Comparison of ENCODE assay signal across 9 cellular contexts in the genomic region with DNA sequence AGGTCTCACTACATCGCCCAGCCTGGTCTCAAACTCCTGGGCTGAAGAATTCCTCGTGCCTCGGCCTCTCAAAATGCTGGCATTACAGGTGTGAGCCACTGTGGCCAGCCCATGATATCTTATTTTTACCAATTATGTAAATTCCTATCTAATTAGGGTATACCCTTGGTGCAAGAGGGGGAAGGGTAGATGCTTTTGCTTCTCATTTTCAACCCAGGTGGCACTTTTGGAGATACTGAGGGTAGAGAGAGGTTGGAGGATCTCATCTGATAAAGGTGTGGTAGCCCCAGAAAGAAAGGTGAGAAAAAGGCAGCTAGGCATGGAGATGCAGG. TPM values are rescaled to one million over a fixed set of nuclear protein-coding genes. Genes with fewer than 3 reads are reported as not detected.
DNase-seq lines count a peak whose midpoint lies in the region; ATAC-seq and TF ChIP-seq lines count a peak whose summit lies in the region.
"Had no signal": no experiment of that assay in that cellular context is flagged by ENCODE, and none has a peak within 500 bp of the region (broad histone marks: within the 10 kb centered on the region; RNA-seq: fewer than 3 reads in every experiment).

No MANE protein-coding gene starts in this region.

- peaks cover 60% of the 10 kb centered on the region for H3K4me1 ChIP-seq in left ventricle myocardium inferior
- H3K4me1 ChIP-seq in muscle layer of duodenum (ENCODE audit: control insufficient read depth in 1 of 2, insufficient read depth in 2 of 2, low read length in 2 of 2), result peaks cover 10 to 17% of the 10 kb centered on the region in 2 donors
- H3K4me1 ChIP-seq in aorta (ENCODE audit: control insufficient read depth in 1 of 2, insufficient read depth in 2 of 2, low read length in 2 of 2), result peaks cover 2 to 9% of the 10 kb centered on the region in 2 donors

- H3K27me3 ChIP-seq in left ventricle myocardium inferior (ENCODE audit: low read depth), result no peaks in the 10 kb centered on the region
- H3K27me3 ChIP-seq in muscle layer of duodenum (ENCODE audit: low read depth, low read length), result no peaks in the 10 kb centered on the region
- H3K27me3 ChIP-seq in aorta (ENCODE audit: control insufficient read depth in 1 of 2, insufficient read depth in 2 of 2, low read length in 1 of 2), result no peaks in the 10 kb centered on the region

- H3K27ac ChIP-seq in left ventricle myocardium inferior (replicated peaks) (peak overlapping the region; percentile 85), muscle layer of duodenum (ENCODE audit: low read length) (peak overlapping the region; percentile 95), aorta (ENCODE audit: low read depth in 1 of 2, low read length in 2 of 2) (peak overlapping the region; percentile 60 to 82)

- no peak overlapping the region for H3K4me3 ChIP-seq in left ventricle myocardium inferior
- H3K4me3 ChIP-seq in muscle layer of duodenum (ENCODE audit: low read depth in 1 of 2, low read length in 2 of 2), result peak overlapping the region in 1 of 2 donors; percentile 46
- H3K4me3 ChIP-seq in aorta (ENCODE audit: low read length in 2 of 2), result no peak overlapping the region

- no peaks in the 10 kb centered on the region for H3K9me3 Mint-ChIP-seq in brain

- peaks cover 29% of the 10 kb centered on the region for H3K4me1 Mint-ChIP-seq in brain

- intact Hi-C loops in left ventricle myocardium inferior (cut with micrococcal nuclease) (no loop called here), left cardiac atrium (cut with DNase I) (no loop called here), aorta (cut with DNase I) (loop anchor here (2.0 to 10.0 kb wide), 2 partner anchors 33 to 147 kb away; partner anchors contain the start of gene MCL1 (in 2 of the 2))

- no peaks in the 10 kb centered on the region for H3K9me3 ChIP-seq in left ventricle myocardium inferior (replicated peaks)
- H3K9me3 ChIP-seq in muscle layer of duodenum (ENCODE audit: control insufficient read depth in 1 of 2, low read length in 2 of 2), result no peaks in the 10 kb centered on the region
- no peaks in the 10 kb centered on the region for H3K9me3 ChIP-seq in aorta (ENCODE audit: control insufficient read depth, low read length)

- 97 to 98% methylated on average over 3 of the region's 3 CpGs for WGBS in aorta, 2 donors

- peaks cover 52% of the 10 kb centered on the region for H3K36me3 Mint-ChIP-seq in brain

- peaks cover 2% of the 10 kb centered on the region for H3K27me3 Mint-ChIP-seq in brain

- no peak overlapping the region for H3K4me3 Mint-ChIP-seq in brain

- no peak for ATAC-seq in left cardiac atrium
- no peak for ATAC-seq in aorta (ENCODE audit: low FRiP score)
- no peak for ATAC-seq in GM19455 (IDR thresholded peaks at IDR 0.05; ENCODE audit: unreplicated experiment)
- no peak for ATAC-seq in HG03280 (IDR thresholded peaks at IDR 0.05; ENCODE audit: unreplicated experiment)

- no peak for TF ChIP-seq CTCF in left ventricle myocardium inferior (IDR thresholded peaks at IDR 0.05; ENCODE audit: borderline replicate concordance)
- no peak for TF ChIP-seq CTCF in brain (conservative IDR thresholded peaks at IDR 0.05)

- DNase-seq in left ventricle myocardium inferior (no peak), left cardiac atrium (no peak), aorta (no peak), AG08396 (ENCODE audit: low spot score) (no peak)
- DNase-seq: DMS79 treated with DMSO at 0.1 percent for 48 hours had no signal

- peak overlapping the region in 4 of 5 experiments; percentile 1 to 96 (median 68) for H3K27ac Mint-ChIP-seq in brain

- H3K36me3 ChIP-seq in left ventricle myocardium inferior, result peaks cover under 1% of the 10 kb centered on the region
- H3K36me3 ChIP-seq in muscle layer of duodenum (ENCODE audit: control insufficient read depth in 1 of 2, insufficient read depth in 2 of 2, low read length in 2 of 2), result peaks cover 3 to 13% of the 10 kb centered on the region in 2 donors
- no peaks in the 10 kb centered on the region for H3K36me3 ChIP-seq in aorta (ENCODE audit: control insufficient read depth in 1 of 2, insufficient read depth in 2 of 2, low read length in 1 of 2)

RNA-seq across cellular contexts. Expression of gene ENSA, which starts 17.4 kb away (rescaled TPM):
- total RNA-seq in left ventricle myocardium inferior, result 129 TPM
- total RNA-seq in left cardiac atrium, result 100 to 1,000 TPM; 115 to 125 TPM
- 332 TPM for polyA plus RNA-seq in brain (ENCODE audit: insufficient read depth, low read depth, low replicate concordance)
- total RNA-seq in aorta, result 100 to 1,000 TPM; 129 to 178 TPM
- polyA plus RNA-seq in aorta, result 100 to 1,000 TPM; 113 to 157 TPM

RNA-seq across cellular contexts. Expression of gene MCL1, which starts 32.6 kb away (rescaled TPM):
- total RNA-seq in left ventricle myocardium inferior (97.0 TPM), left cardiac atrium (100 to 1,000 TPM; 103 to 146 TPM), aorta (100 to 1,000 TPM; 247 to 533 TPM)
- polyA plus RNA-seq in brain (ENCODE audit: insufficient read depth, low read depth, low replicate concordance) (95.9 TPM), aorta (100 to 1,000 TPM; 146 to 200 TPM)

Comparison
In these comparisons a context has a peak if more than half of its experiments do, and no peak if none do; other contexts are left out.
1. intact Hi-C loops: an anchor here in aorta (2.0 to 10.0 kb wide); none called in left ventricle myocardium inferior and left cardiac atrium.